ENCODE assay signal across 8 cellular contexts in genomic region chr19:4597975-4598671, GRCh38. TPM values are rescaled to one million over a fixed set of nuclear protein-coding genes. Genes with fewer than 3 reads are reported as not detected.
DNase-seq lines count a peak whose midpoint lies in the region; ATAC-seq, FAIRE-seq and TF ChIP-seq lines count a peak whose summit lies in the region.

No MANE protein-coding gene starts in this region.

- no peak for ATAC-seq in GM19324 (IDR thresholded peaks at IDR 0.05; ENCODE audit: low FRiP score, unreplicated experiment)

- TF ChIP-seq POLR2A in GM12891 (IDR thresholded peaks at IDR 0.05; ENCODE audit: low read depth, low read length): no peak

- FAIRE-seq in GM12891 (lab: Jason Lieb, UNC): peak; percentile 23

- TF ChIP-seq CTCF in fibroblast of villous mesenchyme (IDR thresholded peaks at IDR 0.05; ENCODE audit: insufficient read depth, low read depth, low read length) (no peak), osteocyte (IDR thresholded peaks at IDR 0.05) (no peak)

- H3K36me3 Mint-ChIP-seq in osteocyte (ENCODE audit: unreplicated experiment): no peaks in the 10 kb centered on the region

- peaks cover 18% of the 10 kb centered on the region for H3K27me3 Mint-ChIP-seq in osteocyte (ENCODE audit: unreplicated experiment)

- H3K4me1 Mint-ChIP-seq in osteocyte (ENCODE audit: unreplicated experiment): peaks cover 5% of the 10 kb centered on the region

- DNase-seq in GM12891 (ENCODE audit: insufficient read length, low spot score): peak; percentile 75
- DNase-seq in NCI-H2029 (lab: John Stamatoyannopoulos, UW): peak; percentile 28
- DNase-seq in activated CD4-positive, alpha-beta T cell treated with anti-CD3 and anti-CD28 coated beads, Interleukin-2, amount 50 U/mL, for 48 hours: peak; percentile 49 to 51
- DNase-seq in fibroblast of villous mesenchyme (ENCODE audit: low read depth): peak; percentile 42
- peak; percentile 28 for DNase-seq in stimulated activated CD4-positive, alpha-beta T cell treated with anti-CD3 and anti-CD28 coated beads, Interleukin-15, amount 100 ng/mL, for 48 hours (ENCODE audit: low read depth in 2 of 2)
- DNase-seq in NCI-H1092 (lab: John Stamatoyannopoulos, UW): no peak
- DNase-seq in osteocyte (ENCODE audit: extremely low spot score, unreplicated experiment): no peak

- H3K4me3 Mint-ChIP-seq in osteocyte (ENCODE audit: unreplicated experiment): no peak overlapping the region

- no peaks in the 10 kb centered on the region for H3K9me3 Mint-ChIP-seq in osteocyte (ENCODE audit: unreplicated experiment)

- no peak overlapping the region for H3K27ac Mint-ChIP-seq in osteocyte (ENCODE audit: unreplicated experiment)

- H3K4me3 ChIP-seq in fibroblast of villous mesenchyme (ENCODE audit: low read depth, low read length): peak overlapping the region; percentile 38

TF ChIP-seq in GM12891, 5 proteins besides CTCF, POLR2A, EP300 and RAD21:
- TF ChIP-seq TAF1 (IDR thresholded peaks at IDR 0.05; ENCODE audit: low read depth, low read length) (no peak), POLR2AphosphoS5 (IDR thresholded peaks at IDR 0.05; ENCODE audit: low read depth, low read length) (no peak), PAX5 (IDR thresholded peaks at IDR 0.05; ENCODE audit: insufficient read depth, low read length, severe bottlenecking) (no peak), POU2F2 (IDR thresholded peaks at IDR 0.05; ENCODE audit: low read depth, low read length) (no peak), SPI1 (IDR thresholded peaks at IDR 0.05; ENCODE audit: low read depth, low read length) (no peak)

RNA-seq across cellular contexts. Expression of gene SEMA6B, which starts 38.6 kb away (rescaled TPM):
- 0.03 TPM for polyA plus RNA-seq in GM12891 (2012; ENCODE audit: low read depth, missing spikeins)
- total RNA-seq in fibroblast of villous mesenchyme (under 0.01 TPM in 2 replicates), osteocyte (5.8 and 6.2 TPM in 2 replicates)

RNA-seq across cellular contexts. Expression of gene TNFAIP8L1, which starts 41.2 kb away (rescaled TPM):
- 9.2 TPM for polyA plus RNA-seq in GM12891 (2012; ENCODE audit: low read depth, missing spikeins)
- 4.2 and 4.3 TPM in 2 replicates for total RNA-seq in fibroblast of villous mesenchyme
- total RNA-seq in osteocyte: 5.8 and 5.9 TPM in 2 replicates

RNA-seq across cellular contexts. Expression of gene LRG1, which starts 58.3 kb away (rescaled TPM):
- polyA plus RNA-seq in GM12891 (2012; ENCODE audit: low read depth, missing spikeins): 1.4 TPM
- total RNA-seq in fibroblast of villous mesenchyme: not detected in 2 replicates
- total RNA-seq in osteocyte: not detected in 2 replicates

Comparison
In these comparisons a context has a peak if more than half of its experiments do, and no peak if none do; other contexts are left out.
1. DNase-seq: peak in GM12891 (single experiment), NCI-H2029 (single experiment), activated CD4-positive, alpha-beta T cell treated with anti-CD3 and anti-CD28 coated beads, Interleukin-2, amount 50 U/mL, for 48 hours (2 of 2), fibroblast of villous mesenchyme (single experiment) and stimulated activated CD4-positive, alpha-beta T cell treated with anti-CD3 and anti-CD28 coated beads, Interleukin-15, amount 100 ng/mL, for 48 hours (2 of 2); none in NCI-H1092 (single experiment) and osteocyte (single experiment).